17 cellular contexts compared by ENCODE assay signal in the genomic region with DNA sequence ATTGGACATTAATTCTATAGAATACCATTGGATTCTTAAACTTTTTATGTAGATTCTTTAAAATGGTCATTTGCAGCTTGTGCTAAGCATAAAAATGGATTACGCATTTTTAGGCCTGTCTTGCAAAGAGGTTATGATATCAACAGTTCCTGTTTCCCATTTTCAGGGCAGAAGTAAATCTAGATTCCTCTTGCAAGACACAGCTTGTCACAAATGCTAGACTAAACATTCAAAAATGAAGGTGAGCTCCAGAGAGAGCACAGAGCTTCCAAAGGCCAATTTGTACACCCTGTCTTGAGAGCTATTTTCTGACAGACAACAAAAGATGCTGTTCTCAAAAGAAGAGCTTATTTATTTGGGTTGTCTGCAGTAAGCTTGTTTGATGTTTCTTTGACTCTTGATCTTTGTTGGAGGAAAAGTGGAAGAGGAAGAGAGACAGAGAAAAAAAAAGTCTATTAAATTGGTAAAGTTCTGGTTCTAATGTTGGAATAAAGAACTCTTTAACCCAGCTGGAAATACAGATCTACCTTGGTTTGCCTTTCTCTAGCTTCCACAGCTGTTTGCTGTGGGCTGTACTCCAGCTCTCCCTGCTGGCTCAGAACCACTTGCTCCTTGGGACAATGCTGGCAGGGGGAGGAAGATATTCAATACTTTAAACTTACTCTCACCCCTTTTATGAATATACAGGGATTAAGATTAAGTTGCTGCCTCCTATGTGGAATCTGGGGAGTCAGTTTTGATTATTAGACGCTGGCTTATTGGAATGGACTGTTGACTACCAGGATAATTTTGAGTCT.
A peak's percentile ranks its signal among the peaks of the same experiment; 100 is the strongest.
DNase-seq lines count a peak whose midpoint lies in the region; ATAC-seq, FAIRE-seq and TF ChIP-seq lines count a peak whose summit lies in the region.
"Had no signal": no experiment of that assay in that cellular context is flagged by ENCODE, and none has a peak within 500 bp of the region (broad histone marks: within the 10 kb centered on the region; RNA-seq: fewer than 3 reads in every experiment).

No MANE protein-coding gene starts in this region.

- peaks cover 36% of the 10 kb centered on the region for H3K4me1 Mint-ChIP-seq in brain
- H3K4me1 Mint-ChIP-seq: activated naive CD4-positive, alpha-beta T cell treated with anti-CD3 and anti-CD28 coated beads, Interleukin-2, amount 10 ng/mL, durations not matched to agents 7 days and 5 days; GM23338; IgD-negative memory B cell; T-helper 17 cell had no signal

- no peaks in the 10 kb centered on the region for H3K27me3 Mint-ChIP-seq in brain
- H3K27me3 Mint-ChIP-seq: activated naive CD4-positive, alpha-beta T cell treated with anti-CD3 and anti-CD28 coated beads, Interleukin-2, amount 10 ng/mL, durations not matched to agents 7 days and 5 days; IgD-negative memory B cell; T-helper 17 cell had no signal

- peak; percentile 50 for ATAC-seq in Right ventricle myocardium inferior
- ATAC-seq in heart left ventricle: peak; percentile 37 to 83 (median 62)
- no peak for ATAC-seq in HG03139 (IDR thresholded peaks at IDR 0.05; ENCODE audit: unreplicated experiment)
- ATAC-seq: GM23338, T-helper 17 cell had no signal

- no peak overlapping the region for H3K4me3 ChIP-seq in right atrium auricular region
- no peak overlapping the region for H3K4me3 ChIP-seq in heart left ventricle
- no peak overlapping the region for H3K4me3 ChIP-seq in testis
- H3K4me3 ChIP-seq: esophagus squamous epithelium, GM23338, Peyer's patch, stomach had no signal

- no peak overlapping the region for H3K27ac ChIP-seq in right atrium auricular region
- H3K27ac ChIP-seq in heart left ventricle: no peak overlapping the region
- no peak overlapping the region for H3K27ac ChIP-seq in testis
- H3K27ac ChIP-seq: esophagus squamous epithelium, Peyer's patch, stomach had no signal

- H3K9me3 ChIP-seq in right atrium auricular region (peaks cover 0 to 7% of the 10 kb centered on the region in 2 donors), heart left ventricle (peaks cover 0 to 8% (median 3%) of the 10 kb centered on the region in 12 donors), testis (no peaks in the 10 kb centered on the region)
- H3K9me3 ChIP-seq: esophagus squamous epithelium, Peyer's patch had no signal

- intact Hi-C loops in Right ventricle myocardium inferior (cut with DNase I) (loop anchor here (10.0 kb wide), 2 partner anchors 225 to 645 kb away; no protein-coding TSS in a partner anchor), heart left ventricle (cut with DNase I) (loop anchor here in 2 of 10 donors (5.0 to 10.0 kb wide), 2 partner anchors 383 to 645 kb away; no protein-coding TSS in a partner anchor), testis (cut with DNase I; ENCODE audit: low total_unique reads) (no loop called here)

- peak overlapping the region in 3 of 5 experiments; percentile 19 to 80 (median 62) for H3K27ac Mint-ChIP-seq in brain
- H3K27ac Mint-ChIP-seq: activated naive CD4-positive, alpha-beta T cell treated with anti-CD3 and anti-CD28 coated beads, Interleukin-2, amount 10 ng/mL, durations not matched to agents 7 days and 5 days; GM23338; IgD-negative memory B cell; T-helper 17 cell had no signal

- no peak for TF ChIP-seq POLR2A in heart left ventricle (IDR thresholded peaks at IDR 0.05)
- no peak for TF ChIP-seq POLR2A in testis (IDR thresholded peaks at IDR 0.05)

- H3K36me3 ChIP-seq in right atrium auricular region: no peaks in the 10 kb centered on the region
- H3K36me3 ChIP-seq in heart left ventricle: no peaks in the 10 kb centered on the region
- H3K36me3 ChIP-seq in testis (ENCODE audit: low read depth, missing control alignments): no peaks in the 10 kb centered on the region
- H3K36me3 ChIP-seq: esophagus squamous epithelium, Peyer's patch, stomach had no signal

- DNase-seq in Right ventricle myocardium inferior (ENCODE audit: missing footprints) (no peak), right atrium auricular region (ENCODE audit: low spot score) (no peak), heart left ventricle (peak in 3 of 5 donors; percentile 20 to 48 (median 39)), testis (peak; percentile 33), frontal cortex (ENCODE audit: low spot score in 2 of 2) (no peak), NCI-H1105 treated with DMSO at 0.1 percent for 48 hours (lab: John Stamatoyannopoulos, UW) (no peak)
- DNase-seq: activated naive CD4-positive, alpha-beta T cell treated with anti-CD3 and anti-CD28 coated beads, Interleukin-2, amount 10 ng/mL, durations not matched to agents 7 days and 5 days; esophagus squamous epithelium; NCI-H1436 treated with DMSO at 0.1 percent for 48 hours; Peyer's patch; small intestine; stomach; T-helper 17 cell had no signal

- H3K36me3 Mint-ChIP-seq in brain: peaks cover 7% of the 10 kb centered on the region
- H3K36me3 Mint-ChIP-seq: activated naive CD4-positive, alpha-beta T cell treated with anti-CD3 and anti-CD28 coated beads, Interleukin-2, amount 10 ng/mL, durations not matched to agents 7 days and 5 days; IgD-negative memory B cell had no signal

- H3K27me3 ChIP-seq in right atrium auricular region (no peaks in the 10 kb centered on the region), heart left ventricle (no peaks in the 10 kb centered on the region), testis (no peaks in the 10 kb centered on the region)
- H3K27me3 ChIP-seq: esophagus squamous epithelium, Peyer's patch, stomach had no signal

- peaks cover 0 to 16% of the 10 kb centered on the region in 2 donors for H3K4me1 ChIP-seq in right atrium auricular region
- peaks cover 0 to 12% (median 2%) of the 10 kb centered on the region in 12 donors for H3K4me1 ChIP-seq in heart left ventricle
- no peaks in the 10 kb centered on the region for H3K4me1 ChIP-seq in testis
- H3K4me1 ChIP-seq: esophagus squamous epithelium, Peyer's patch, stomach had no signal

- peak in 1 of 2 donors; percentile 40 for TF ChIP-seq CTCF in right atrium auricular region (IDR thresholded peaks at IDR 0.05)
- TF ChIP-seq CTCF in brain (conservative IDR thresholded peaks at IDR 0.05): no peak
- TF ChIP-seq CTCF in heart left ventricle (IDR thresholded peaks at IDR 0.05): peak in 8 of 12 donors; percentile 15 to 43 (median 26)
- no peak for TF ChIP-seq CTCF in testis (IDR thresholded peaks at IDR 0.05)

- FAIRE-seq in frontal cortex (lab: Jason Lieb, UNC): no peak
- FAIRE-seq: small intestine had no signal

- peaks cover 0 to 15% (median 9%) of the 10 kb centered on the region in 5 experiments for H3K9me3 Mint-ChIP-seq in brain

- WGBS in heart left ventricle, 4 donors: 72 to 82% (median 82%) methylated on average over 2 of the region's 2 CpGs
- 72 to 74% methylated on average over 2 of the region's 2 CpGs for WGBS in testis, 2 donors

- peak overlapping the region in 1 of 5 experiments; percentile 23 for H3K4me3 Mint-ChIP-seq in brain
- H3K4me3 Mint-ChIP-seq: activated naive CD4-positive, alpha-beta T cell treated with anti-CD3 and anti-CD28 coated beads, Interleukin-2, amount 10 ng/mL, durations not matched to agents 7 days and 5 days; GM23338; IgD-negative memory B cell; T-helper 17 cell had no signal

Comparison
In these comparisons a context has a peak if more than half of its experiments do, and no peak if none do; other contexts are left out.
1. DNase-seq: peak in heart left ventricle (3 of 5) and testis (single experiment); none in Right ventricle myocardium inferior (single experiment), right atrium auricular region (single experiment), frontal cortex (0 of 2) and NCI-H1105 treated with DMSO at 0.1 percent for 48 hours (single experiment).
2. CTCF ChIP-seq: peak in heart left ventricle (8 of 12); none in brain (0 of 2) and testis (0 of 3).